ENCODE assay signal across 23 cellular contexts in genomic region chr22:39989633-39990032, GRCh38. TPM values are rescaled to one million over a fixed set of nuclear protein-coding genes. Genes with fewer than 3 reads are reported as not detected.
"Had no signal": no experiment of that assay in that cellular context is flagged by ENCODE, and none has a peak within 500 bp of the region (broad histone marks: within the 10 kb centered on the region; RNA-seq: fewer than 3 reads in every experiment).

No MANE protein-coding gene starts in this region.

- DNase-seq: activated CD4-positive, alpha-beta T cell treated with anti-CD3 and anti-CD28 coated beads, Interleukin-2, amount 50 U/mL, for 48 hours; activated CD8-positive, alpha-beta memory T cell treated with anti-CD3 and anti-CD28 coated beads, Interleukin-2, amount 50 U/mL, for 48 hours; activated naive CD4-positive, alpha-beta T cell; activated T-cell treated with anti-CD3 and anti-CD28 coated beads, Interleukin-2, amount 50 U/mL, for 4 hours; adrenal gland; brain microvascular endothelial cell; central memory CD4-positive, alpha-beta T cell; dermis blood vessel endothelial cell; effector CD8-positive, alpha-beta T cell; foreskin keratinocyte; hypothalamus; lower lobe of right lung; mesendoderm; naive B cell; stimulated activated CD4-positive, alpha-beta T cell treated with anti-CD3 and anti-CD28 coated beads, Interleukin-12 subunit alpha, Interleukin-12 subunit beta, amount 100 ng/mL, for 4 hours; stimulated activated CD4-positive, alpha-beta T cell treated with anti-CD3 and anti-CD28 coated beads, Interleukin-4, amount 100 ng/mL, for 4 hours; stimulated activated naive CD8-positive, alpha-beta T cell treated with anti-CD3 and anti-CD28 coated beads, Interleukin-15, Interleukin-2, amounts not matched to agents 100 U/mL and 50 U/mL, for 24 hours; T-cell had no signal

- H3K36me3 ChIP-seq: adrenal gland, ascending aorta, brain microvascular endothelial cell, lower lobe of right lung had no signal

- ATAC-seq: activated T-cell treated with anti-CD3 and anti-CD28 coated beads, Interleukin-2, amount 50 U/mL, for 4 hours; foreskin keratinocyte; lower lobe of right lung; stimulated activated naive CD8-positive, alpha-beta T cell treated with anti-CD3 and anti-CD28 coated beads, Interleukin-15, Interleukin-2, amounts not matched to agents 100 U/mL and 50 U/mL, for 24 hours; T-cell had no signal

- H3K4me3 ChIP-seq: adrenal gland, ascending aorta, lower lobe of right lung had no signal

- H3K27ac ChIP-seq: adrenal gland, ascending aorta, brain microvascular endothelial cell, foreskin keratinocyte, lower lobe of right lung had no signal

- H3K9me3 ChIP-seq: adrenal gland, ascending aorta, lower lobe of right lung had no signal

- H3K27me3 ChIP-seq: foreskin keratinocyte had no signal

- H3K4me1 ChIP-seq: adrenal gland, ascending aorta had no signal

RNA-seq across cellular contexts. Expression of gene FAM83F, which starts 5.1 kb away (rescaled TPM):
- total RNA-seq: ascending aorta had no signal

RNA-seq across cellular contexts. Expression of gene TMA7B, which starts 29.4 kb away (rescaled TPM):
- total RNA-seq: adrenal gland, ascending aorta, dermis blood vessel endothelial cell, foreskin keratinocyte, glomerular endothelial cell, neural crest cell, omental fat pad, subcutaneous adipose tissue had no signal
- polyA plus RNA-seq: foreskin keratinocyte had no signal
